ENCODE assay signal across 1 cellular context in the genomic region with DNA sequence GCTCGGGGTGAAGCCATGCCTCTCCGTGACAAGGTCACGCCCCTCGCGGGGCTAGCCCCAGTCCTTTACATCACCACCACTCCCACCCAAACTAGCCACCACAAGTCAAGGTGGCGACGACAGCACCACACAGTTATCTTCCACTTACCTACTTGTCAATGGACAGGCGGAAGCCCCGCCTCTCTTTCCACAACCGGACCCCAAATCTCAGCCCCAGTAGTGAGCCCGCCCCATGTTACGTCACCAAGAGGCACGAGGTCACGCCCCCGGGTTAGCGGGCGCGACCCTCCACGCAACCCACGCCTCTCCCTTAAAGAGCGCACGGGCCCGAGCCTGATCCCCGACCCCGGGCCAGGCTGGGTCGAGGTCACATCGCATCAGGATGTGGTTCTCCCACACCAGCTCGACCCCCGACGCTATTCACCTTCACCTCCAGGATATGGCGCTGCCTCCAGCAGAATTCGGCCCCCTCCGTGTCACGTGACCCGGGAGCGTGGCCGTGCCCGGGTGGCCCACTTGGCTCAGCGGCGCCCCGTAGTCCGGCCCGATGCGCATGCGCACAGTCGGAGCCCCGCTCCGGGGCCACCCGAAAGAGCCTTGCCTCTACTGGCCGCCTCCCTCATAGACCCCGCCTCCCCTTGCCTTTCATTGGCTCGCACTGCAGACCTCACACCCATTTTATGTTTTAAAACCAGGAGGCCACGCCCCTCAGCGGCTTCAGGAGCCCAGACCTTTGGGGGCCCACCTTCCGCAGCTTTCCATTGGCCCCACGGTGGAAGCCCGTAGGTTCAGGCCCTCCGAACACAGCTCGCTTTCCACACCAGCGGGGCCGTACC.
TF ChIP-seq lines count a peak whose summit lies in the region.

No MANE protein-coding gene starts in this region.

TF ChIP-seq in HepG2, 621 proteins besides CTCF, POLR2A, EP300 and RAD21 (continued from another document):
- TF ChIP-seq EEA1 (CRISPR knock-in tag; IDR thresholded peaks at IDR 0.05; ENCODE audit: borderline replicate concordance) (peak; percentile 83; the same call in 1 of the 2 replicates), ZNF598 (CRISPR knock-in tag; IDR thresholded peaks at IDR 0.05; ENCODE audit: borderline replicate concordance) (no peak), SIX4 (CRISPR knock-in tag; IDR thresholded peaks at IDR 0.05) (no peak), ZSCAN22 (CRISPR knock-in tag; IDR thresholded peaks at IDR 0.05) (no peak), SOX5 (CRISPR knock-in tag; IDR thresholded peaks at IDR 0.05; ENCODE audit: borderline replicate concordance) (0 out of 2 replicates have a peak, but pooled peaks have one; percentile 20), IKZF1 (IDR thresholded peaks at IDR 0.05) (no peak), TP53 (CRISPR knock-in tag; conservative IDR thresholded peaks at IDR 0.05) (peak; percentile 77), NR2C2 (CRISPR knock-in tag; IDR thresholded peaks at IDR 0.05; ENCODE audit: borderline replicate concordance) (peak; percentile 90), ZNF724P (CRISPR knock-in tag; IDR thresholded peaks at IDR 0.05; ENCODE audit: borderline replicate concordance) (0 out of 2 replicates have a peak, but pooled peaks have one; percentile 21), ZNF3 (CRISPR knock-in tag; IDR thresholded peaks at IDR 0.05) (no peak), MAFK (conservative IDR thresholded peaks at IDR 0.05 in 1 of 2, IDR thresholded peaks at IDR 0.05 in 1 of 2; ENCODE audit: low read length in 2 of 2) (no peak), ZNF646 (CRISPR knock-in tag; IDR thresholded peaks at IDR 0.05) (no peak), RXRB (CRISPR knock-in tag; IDR thresholded peaks at IDR 0.05; ENCODE audit: borderline replicate concordance) (peak; percentile 45; the same call in 1 of the 2 replicates), SAP130 (CRISPR knock-in tag; IDR thresholded peaks at IDR 0.05; ENCODE audit: low read depth) (peak; percentile 77), FUBP1 (CRISPR knock-in tag; IDR thresholded peaks at IDR 0.05; ENCODE audit: borderline replicate concordance) (0 out of 2 replicates have a peak, but pooled peaks have one; percentile 58), HHEX (CRISPR knock-in tag; IDR thresholded peaks at IDR 0.05) (no peak)
- TF ChIP-seq, protein P1, sequence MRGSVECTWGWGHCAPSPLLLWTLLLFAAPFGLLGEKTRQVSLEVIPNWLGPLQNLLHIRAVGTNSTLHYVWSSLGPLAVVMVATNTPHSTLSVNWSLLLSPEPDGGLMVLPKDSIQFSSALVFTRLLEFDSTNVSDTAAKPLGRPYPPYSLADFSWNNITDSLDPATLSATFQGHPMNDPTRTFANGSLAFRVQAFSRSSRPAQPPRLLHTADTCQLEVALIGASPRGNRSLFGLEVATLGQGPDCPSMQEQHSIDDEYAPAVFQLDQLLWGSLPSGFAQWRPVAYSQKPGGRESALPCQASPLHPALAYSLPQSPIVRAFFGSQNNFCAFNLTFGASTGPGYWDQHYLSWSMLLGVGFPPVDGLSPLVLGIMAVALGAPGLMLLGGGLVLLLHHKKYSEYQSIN (CRISPR knock-in tag; IDR thresholded peaks at IDR 0.05; ENCODE audit: borderline replicate concordance) = no peak
- TF ChIP-seq, protein P2, sequence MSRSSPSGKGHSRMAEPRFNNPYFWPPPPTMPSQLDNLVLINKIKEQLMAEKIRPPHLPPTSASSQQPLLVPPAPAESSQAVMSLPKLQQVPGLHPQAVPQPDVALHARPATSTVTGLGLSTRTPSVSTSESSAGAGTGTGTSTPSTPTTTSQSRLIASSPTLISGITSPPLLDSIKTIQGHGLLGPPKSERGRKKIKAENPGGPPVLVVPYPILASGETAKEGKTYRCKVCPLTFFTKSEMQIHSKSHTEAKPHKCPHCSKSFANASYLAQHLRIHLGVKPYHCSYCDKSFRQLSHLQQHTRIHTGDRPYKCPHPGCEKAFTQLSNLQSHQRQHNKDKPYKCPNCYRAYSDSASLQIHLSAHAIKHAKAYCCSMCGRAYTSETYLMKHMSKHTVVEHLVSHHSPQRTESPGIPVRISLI (CRISPR knock-in tag; IDR thresholded peaks at IDR 0.05; ENCODE audit: borderline replicate concordance) = no peak; the same call in 1 of the 2 replicates
